9 cellular contexts compared by ENCODE assay signal in genomic region chr7:27678617-27679260, GRCh38. TPM values are rescaled to one million over a fixed set of nuclear protein-coding genes. Genes with fewer than 3 reads are reported as not detected.
DNase-seq lines count a peak whose midpoint lies in the region; ATAC-seq, FAIRE-seq and TF ChIP-seq lines count a peak whose summit lies in the region.
"Had no signal": no experiment of that assay in that cellular context is flagged by ENCODE, and none has a peak within 500 bp of the region (broad histone marks: within the 10 kb centered on the region; RNA-seq: fewer than 3 reads in every experiment).

No MANE protein-coding gene starts in this region.

- DNase-seq in AG08396 (ENCODE audit: low spot score) (peak; percentile 16), PC-3 (peak; percentile 28), endothelial cell of umbilical vein (ENCODE audit: low read depth, low spot score) (peak; percentile 27), pancreas (no peak)
- DNase-seq in activated CD4-positive, alpha-beta T cell treated with anti-CD3 and anti-CD28 coated beads, Interleukin-2, amount 50 U/mL, for 4 hours, result no peak
- DNase-seq: GOT3 had no signal

- 0 out of 2 replicates have a peak overlapping the region, but pooled peaks have one; percentile 22 for H2AFZ ChIP-seq in PC-3 (ENCODE audit: low read length)
- H2AFZ ChIP-seq in endothelial cell of umbilical vein (ENCODE audit: low read depth, low read length), result peak overlapping the region; percentile 49

- H3K27me3 ChIP-seq in PC-3 (ENCODE audit: low read length) (no peaks in the 10 kb centered on the region), endothelial cell of umbilical vein (ENCODE audit: control insufficient read depth in 2 of 2, insufficient read depth in 2 of 2, low read length in 2 of 2) (no peaks in the 10 kb centered on the region), pancreas (no peaks in the 10 kb centered on the region)

- FAIRE-seq in endothelial cell of umbilical vein (lab: Jason Lieb, UNC) (peak; percentile 61), pancreas (lab: Jason Lieb, UNC) (no peak)

- 85 to 89% methylated on average over 2 of the region's 2 CpGs for WGBS in pancreas, 2 donors

- intact Hi-C loops in PC-3 (cut with micrococcal nuclease) (loop anchor here (1.0 kb wide), 3 partner anchors 15 to 482 kb away; no protein-coding TSS in a partner anchor), endothelial cell of umbilical vein (cut with micrococcal nuclease) (loop anchor here (1.0 to 5.0 kb wide), 3 partner anchors 15 to 71 kb away; no protein-coding TSS in a partner anchor), pancreas (cut with DNase I) (no loop called here)

- no peaks in the 10 kb centered on the region for H3K36me3 ChIP-seq in PC-3 (ENCODE audit: low read depth, low read length)
- H3K36me3 ChIP-seq in endothelial cell of umbilical vein (ENCODE audit: control insufficient read depth in 2 of 2, extremely low read depth in 1 of 2, insufficient read depth in 2 of 2, low read length in 2 of 2), result no peaks in the 10 kb centered on the region
- no peaks in the 10 kb centered on the region for H3K36me3 ChIP-seq in pancreas

- H3K4me1 ChIP-seq in PC-3 (ENCODE audit: insufficient read depth, low read length) (peaks cover 31% of the 10 kb centered on the region), endothelial cell of umbilical vein (ENCODE audit: control insufficient read depth, extremely low read depth, insufficient read depth, low read length) (peaks cover 22% of the 10 kb centered on the region), pancreas (peaks cover 0 to 15% (median 5%) of the 10 kb centered on the region in 3 donors)

- CTCF ChIA-PET in PC-3 (lab: Charles Lee), result interaction anchor here (0.6 to 1.1 kb wide), 2 partner anchors 72 to 110 kb away, joined by 5 to 7 read pairs; no protein-coding TSS in a partner anchor
- CTCF ChIA-PET in endothelial cell of umbilical vein (lab: Charles Lee), result interaction anchor here (1.0 to 1.8 kb wide), 7 partner anchors 8 to 483 kb away, joined by 3 to 8 read pairs (median 5); no protein-coding TSS in a partner anchor

- H3K9me2 ChIP-seq in PC-3 (replicated peaks; ENCODE audit: low read length), result no peaks in the 10 kb centered on the region

- H3K27ac ChIP-seq in PC-3 (ENCODE audit: low read length) (peak overlapping the region; percentile 100), endothelial cell of umbilical vein (ENCODE audit: insufficient read depth, low read depth, low read length) (peak overlapping the region; percentile 94), pancreas (peak overlapping the region in 2 of 4 donors; percentile 50 to 86)

- no peaks in the 10 kb centered on the region for H3K9me1 ChIP-seq in endothelial cell of umbilical vein (replicated peaks; ENCODE audit: control insufficient read depth, extremely low read depth, insufficient read depth, low read length)

- TF ChIP-seq CTCF in PC-3 (conservative IDR thresholded peaks at IDR 0.05; ENCODE audit: low read depth, low read length) (no peak), endothelial cell of umbilical vein (IDR thresholded peaks at IDR 0.05; ENCODE audit: extremely low read depth in 1 of 2, insufficient read depth in 1 of 2, low read depth in 1 of 2, low read length in 2 of 2) (no peak), pancreas (IDR thresholded peaks at IDR 0.05) (no peak)

- H3K4me2 ChIP-seq in PC-3 (ENCODE audit: low read length), result peak overlapping the region; percentile 75
- peak overlapping the region; percentile 52 for H3K4me2 ChIP-seq in endothelial cell of umbilical vein (ENCODE audit: insufficient read depth, low read length)

- H3K9me3 ChIP-seq in PC-3 (ENCODE audit: low read length) (no peaks in the 10 kb centered on the region), endothelial cell of umbilical vein (replicated peaks; ENCODE audit: control insufficient read depth, insufficient read depth, low read length) (no peaks in the 10 kb centered on the region), pancreas (no peaks in the 10 kb centered on the region)

- dilution Hi-C loops in endothelial cell of umbilical vein (cut with MboI; ENCODE audit: extremely low pct_ligation_motif_present, low sequenced_read_pairs), result no loop called here

- BruUV-seq in PC-3 (replicated peaks; lab: Mats Ljungman, UMichigan), result no TSS peak
- no TSS peak for BruUV-seq in endothelial cell of umbilical vein (replicated peaks; lab: Mats Ljungman, UMichigan)

- H3K79me2 ChIP-seq in PC-3 (ENCODE audit: low read length) (no peaks in the 10 kb centered on the region), endothelial cell of umbilical vein (ENCODE audit: control insufficient read depth, insufficient read depth, low read length) (no peaks in the 10 kb centered on the region)

- H3K9ac ChIP-seq in PC-3 (ENCODE audit: low read length) (peak overlapping the region; percentile 82), endothelial cell of umbilical vein (replicated peaks; ENCODE audit: extremely low read depth, insufficient read depth, low read length) (peak overlapping the region; percentile 53)

- H3K4me3 ChIP-seq in PC-3 (ENCODE audit: low read length), result 0 out of 2 replicates have a peak overlapping the region, but pooled peaks have one; percentile 34
- H3K4me3 ChIP-seq in endothelial cell of umbilical vein (replicated peaks in 1 of 3; ENCODE audit: insufficient read depth in 1 of 3, low read depth in 1 of 3, low read length in 3 of 3), result no peak overlapping the region
- H3K4me3 ChIP-seq in pancreas, result no peak overlapping the region

- peaks cover 4% of the 10 kb centered on the region for H3F3A ChIP-seq in PC-3 (ENCODE audit: low read length, unreplicated experiment)

- H4K20me1 ChIP-seq in PC-3 (ENCODE audit: low read length), result no peaks in the 10 kb centered on the region
- no peaks in the 10 kb centered on the region for H4K20me1 ChIP-seq in endothelial cell of umbilical vein (replicated peaks; ENCODE audit: control insufficient read depth, extremely low read depth, insufficient read depth, low read length)

- POLR2A ChIA-PET in PC-3 (lab: Charles Lee; ENCODE audit: unreplicated experiment), result interaction anchor here (0.6 to 1.3 kb wide), 3 partner anchors 62 to 511 kb away, joined by 5 to 20 read pairs (median 8); no protein-coding TSS in a partner anchor
- POLR2A ChIA-PET in endothelial cell of umbilical vein (lab: Charles Lee), result interaction anchor here (0.6 kb wide), 1 partner anchor 23 kb away, joined by 5 read pairs; no protein-coding TSS in a partner anchor

- no peak for TF ChIP-seq POLR2A in endothelial cell of umbilical vein (IDR thresholded peaks at IDR 0.05; ENCODE audit: low read depth, low read length)

- peak; percentile 16 for ATAC-seq in PC-3
- peak; percentile 56 to 73 (median 69) for ATAC-seq in pancreas
- ATAC-seq in HG03460 (IDR thresholded peaks at IDR 0.05; ENCODE audit: unreplicated experiment), result no peak
- ATAC-seq in GM19397 (IDR thresholded peaks at IDR 0.05; ENCODE audit: unreplicated experiment), result no peak
- ATAC-seq in HG03108 (IDR thresholded peaks at IDR 0.05; ENCODE audit: unreplicated experiment), result no peak

TF ChIP-seq in endothelial cell of umbilical vein, 7 proteins besides CTCF, POLR2A, EP300 and RAD21:
- TF ChIP-seq GATA2 (IDR thresholded peaks at IDR 0.05; ENCODE audit: insufficient read depth, insufficient read length, low read depth, low read length), result peak; percentile 27
- TF ChIP-seq JUN (IDR thresholded peaks at IDR 0.05; ENCODE audit: borderline replicate concordance, insufficient read depth, insufficient read length, low read depth), result no peak
- no peak for TF ChIP-seq EZH2 (IDR thresholded peaks at IDR 0.05; ENCODE audit: borderline replicate concordance, low read depth, low read length, severe bottlenecking)
- no peak for TF ChIP-seq MAX (IDR thresholded peaks at IDR 0.05; ENCODE audit: insufficient read depth, insufficient read length)
- peak; percentile 16 for TF ChIP-seq FOS (IDR thresholded peaks at IDR 0.05; ENCODE audit: borderline replicate concordance, insufficient read depth, low read length)
- TF ChIP-seq POLR2AphosphoS5 (IDR thresholded peaks at IDR 0.05; ENCODE audit: insufficient read depth, low read depth, low read length), result no peak

RNA-seq across cellular contexts. Expression of gene HIBADH, which starts 16.1 kb away (rescaled TPM):
- total RNA-seq in PC-3 (2014; rRNA removed), result 43.7 and 45.8 TPM in 2 replicates
- 19.7 and 22.6 TPM in 2 replicates for total RNA-seq in endothelial cell of umbilical vein
- 25.0 and 30.5 TPM in 2 replicates for polyA plus RNA-seq in endothelial cell of umbilical vein
- polyA plus RNA-seq in endothelial cell of umbilical vein (2011; cell fraction: cytosol; rRNA removed), result 39.3 and 42.7 TPM in 2 replicates
- 22.2 and 24.4 TPM in 2 replicates for polyA plus RNA-seq in endothelial cell of umbilical vein (2011; cell fraction: nucleus; rRNA removed)
- 27.2 and 30.2 TPM in 2 replicates for polyA plus RNA-seq in endothelial cell of umbilical vein (2012)
- 20.6 and 24.8 TPM in 2 replicates for polyA minus RNA-seq in endothelial cell of umbilical vein
- 8.8 TPM for polyA minus RNA-seq in endothelial cell of umbilical vein (2011; cell fraction: cytosol; rRNA and poly(A)+ RNA removed)
- 11.2 and 13.6 TPM in 2 replicates for polyA minus RNA-seq in endothelial cell of umbilical vein (2011; cell fraction: nucleus; rRNA and poly(A)+ RNA removed)
- 10 to 100 TPM; 10.2 to 19.3 (median 14.2) TPM for total RNA-seq in pancreas
- 10 to 100 TPM; 10.8 to 23.3 TPM for polyA plus RNA-seq in pancreas

Comparison
In these comparisons a context has a peak if more than half of its experiments do, and no peak if none do; other contexts are left out.
1. DNase-seq: peak in AG08396 (single experiment), PC-3 (single experiment) and endothelial cell of umbilical vein (single experiment); none in pancreas (0 of 6) and activated CD4-positive, alpha-beta T cell treated with anti-CD3 and anti-CD28 coated beads, Interleukin-2, amount 50 U/mL, for 4 hours (0 of 2).
2. ATAC-seq: peak in PC-3 (single experiment) and pancreas (4 of 4); none in HG03460 (single experiment), GM19397 (single experiment) and HG03108 (single experiment).
3. intact Hi-C loops: an anchor here in PC-3 (1.0 kb wide) and endothelial cell of umbilical vein (1.0 to 5.0 kb wide); none called in pancreas.